8 cellular contexts compared by ENCODE assay signal in the genomic region with DNA sequence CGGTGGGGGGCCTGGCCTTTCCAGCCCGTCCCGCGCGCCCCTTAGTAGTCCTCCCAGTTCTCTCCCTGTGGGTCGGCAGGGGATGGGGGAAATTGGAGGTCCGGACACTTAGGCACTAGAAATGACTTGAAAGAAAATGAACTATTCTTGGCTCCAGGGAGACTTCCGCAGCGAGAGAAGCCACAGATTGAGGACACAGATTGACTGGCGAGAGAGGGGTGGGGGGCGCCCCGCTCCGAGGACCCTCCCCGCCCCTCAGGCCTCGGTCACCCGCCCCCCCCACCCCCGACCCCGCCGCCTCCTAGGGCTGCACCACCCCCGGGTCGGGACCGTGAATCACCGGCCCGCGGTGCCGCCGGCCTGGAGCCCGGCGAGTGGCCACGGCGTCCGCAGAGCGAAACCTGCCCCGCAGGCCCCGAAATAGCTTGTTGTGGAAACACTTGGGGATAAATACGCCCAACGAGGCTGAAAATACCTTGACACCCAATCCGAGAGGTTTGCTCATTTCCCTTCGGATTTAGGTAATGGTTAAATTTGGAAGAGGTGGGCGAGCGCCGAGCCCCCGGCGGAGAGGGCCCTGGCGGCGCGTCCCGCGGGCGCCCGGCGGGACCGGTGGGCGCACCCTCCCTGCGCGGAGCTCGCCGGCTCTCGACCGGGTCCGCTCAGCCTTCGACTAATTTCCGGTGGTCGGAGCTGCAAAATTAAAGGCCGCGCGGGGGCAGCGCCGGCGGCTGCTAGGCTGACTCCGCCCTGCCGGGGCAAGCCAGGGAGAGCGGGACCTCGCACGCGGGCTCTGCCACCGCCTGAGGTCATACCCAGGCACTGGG. TPM values are rescaled to one million over a fixed set of nuclear protein-coding genes. Genes with fewer than 3 reads are reported as not detected.
DNase-seq lines count a peak whose midpoint lies in the region; ATAC-seq, FAIRE-seq and TF ChIP-seq lines count a peak whose summit lies in the region.

Gene GFI1 (minus strand): TSS at position 675 of the 827 bp plus-strand sequence. CDS start 3,438 bp downstream, outside the sequence.

- H2AFZ ChIP-seq in KMS-11 (ENCODE audit: low read depth) (peak within 1 kb of the TSS; percentile 83), endothelial cell of umbilical vein (ENCODE audit: low read depth, low read length) (peak within 1 kb of the TSS; percentile 70), neural cell (ENCODE audit: low read depth, low read length) (no peak within 1 kb of the TSS)

- dilution Hi-C loops in endothelial cell of umbilical vein (cut with MboI; ENCODE audit: extremely low pct_ligation_motif_present, low sequenced_read_pairs) = no loop called here

- TF ChIP-seq POLR2A in endothelial cell of umbilical vein (IDR thresholded peaks at IDR 0.05; ENCODE audit: low read depth, low read length) = no peak

- no peaks in the 10 kb centered on the region for H3K36me3 ChIP-seq in KMS-11 (ENCODE audit: insufficient read depth)
- no peaks in the 10 kb centered on the region for H3K36me3 ChIP-seq in endothelial cell of umbilical vein (ENCODE audit: control insufficient read depth in 2 of 2, extremely low read depth in 1 of 2, insufficient read depth in 2 of 2, low read length in 2 of 2)
- H3K36me3 ChIP-seq in neural cell (ENCODE audit: insufficient read depth, low read length) = no peaks in the 10 kb centered on the region

- POLR2A ChIA-PET in endothelial cell of umbilical vein (lab: Charles Lee) = no interaction called here

- H4K20me1 ChIP-seq in KMS-11 (ENCODE audit: insufficient read depth) = no peaks in the 10 kb centered on the region
- H4K20me1 ChIP-seq in endothelial cell of umbilical vein (replicated peaks; ENCODE audit: control insufficient read depth, extremely low read depth, insufficient read depth, low read length) = no peaks in the 10 kb centered on the region
- no peaks in the 10 kb centered on the region for H4K20me1 ChIP-seq in neural cell (ENCODE audit: insufficient read depth)

- no peak for FAIRE-seq in endothelial cell of umbilical vein (lab: Jason Lieb, UNC)

- intact Hi-C loops in endothelial cell of umbilical vein (cut with micrococcal nuclease) = no loop called here

- no peaks in the 10 kb centered on the region for H3F3A ChIP-seq in neural cell (ENCODE audit: insufficient read depth, low read length, poor library complexity, severe bottlenecking)

- H3K27me3 Mint-ChIP-seq in type B pancreatic cell = peaks cover 90% of the 10 kb centered on the region

- no TSS peak for BruUV-seq in endothelial cell of umbilical vein (replicated peaks; lab: Mats Ljungman, UMichigan)

- peak; percentile 15 for ATAC-seq in GM21390 (IDR thresholded peaks at IDR 0.05; ENCODE audit: unreplicated experiment)

- H3K9me2 ChIP-seq in neural cell (ENCODE audit: insufficient read depth, low read length) = no peaks in the 10 kb centered on the region

- no peaks in the 10 kb centered on the region for H3K36me3 Mint-ChIP-seq in type B pancreatic cell

- peaks cover 15% of the 10 kb centered on the region for H3K4me1 Mint-ChIP-seq in type B pancreatic cell (ENCODE audit: unreplicated experiment)

- H3K27me3 ChIP-seq in KMS-11 (ENCODE audit: insufficient read depth, low read depth) (peaks cover 3% of the 10 kb centered on the region; the same call in 1 of the 2 replicates), endothelial cell of umbilical vein (ENCODE audit: control insufficient read depth in 2 of 2, insufficient read depth in 2 of 2, low read length in 2 of 2) (peaks cover 51 to 77% of the 10 kb centered on the region in 2 experiments), neural cell (ENCODE audit: insufficient read depth, low read depth, low read length) (peaks cover 88% of the 10 kb centered on the region)

- H3K9me1 ChIP-seq in endothelial cell of umbilical vein (replicated peaks; ENCODE audit: control insufficient read depth, extremely low read depth, insufficient read depth, low read length) = no peaks in the 10 kb centered on the region

- no peak within 1 kb of the TSS for H3K27ac ChIP-seq in KMS-11
- H3K27ac ChIP-seq in endothelial cell of umbilical vein (ENCODE audit: insufficient read depth, low read depth, low read length) = no peak within 1 kb of the TSS
- no peak within 1 kb of the TSS for H3K27ac ChIP-seq in neural cell (ENCODE audit: low read length)

- H3K4me3 ChIP-seq in KMS-11 (IDR thresholded peaks at IDR 0.05; ENCODE audit: insufficient read depth, low read depth, low read length) = no peak within 1 kb of the TSS
- H3K4me3 ChIP-seq in endothelial cell of umbilical vein (replicated peaks in 1 of 3; ENCODE audit: insufficient read depth in 1 of 3, low read depth in 1 of 3, low read length in 3 of 3) = peak within 1 kb of the TSS; percentile 25 to 87 (median 47)
- H3K4me3 ChIP-seq in neural cell (ENCODE audit: low read length) = peak within 1 kb of the TSS; percentile 61

- H3K9me3 ChIP-seq in endothelial cell of umbilical vein (replicated peaks; ENCODE audit: control insufficient read depth, insufficient read depth, low read length) (no peaks in the 10 kb centered on the region), neural cell (ENCODE audit: low read length) (no peaks in the 10 kb centered on the region)

- H3K4me2 ChIP-seq in KMS-11 = peak within 1 kb of the TSS; percentile 93
- H3K4me2 ChIP-seq in endothelial cell of umbilical vein (ENCODE audit: insufficient read depth, low read length) = peak within 1 kb of the TSS; percentile 80
- H3K4me2 ChIP-seq in neural cell (ENCODE audit: low read length) = no peak within 1 kb of the TSS

- no peak for TF ChIP-seq EP300 in neural cell (conservative IDR thresholded peaks at IDR 0.05; ENCODE audit: poor library complexity, severe bottlenecking)

- no peak for TF ChIP-seq RAD21 in neural cell (conservative IDR thresholded peaks at IDR 0.05)

- H3K4me1 ChIP-seq in KMS-11 (ENCODE audit: low read depth, poor library complexity, severe bottlenecking) (no peaks in the 10 kb centered on the region), endothelial cell of umbilical vein (ENCODE audit: control insufficient read depth, extremely low read depth, insufficient read depth, low read length) (peaks cover 48% of the 10 kb centered on the region)

- H3K9ac ChIP-seq in KMS-11 (peak within 1 kb of the TSS; percentile 9; the same call in 1 of the 2 replicates), endothelial cell of umbilical vein (replicated peaks; ENCODE audit: extremely low read depth, insufficient read depth, low read length) (no peak within 1 kb of the TSS), neural cell (ENCODE audit: low read length) (no peak within 1 kb of the TSS)

- no peaks in the 10 kb centered on the region for H3K9me3 Mint-ChIP-seq in type B pancreatic cell

- H3K27ac Mint-ChIP-seq in type B pancreatic cell = no peak within 1 kb of the TSS

- CTCF ChIA-PET in endothelial cell of umbilical vein (lab: Charles Lee) = interaction anchor here (1.3 to 2.1 kb wide), 3 partner anchors 169 to 332 kb away, joined by 4 to 9 read pairs (median 5); no protein-coding TSS in a partner anchor

- DNase-seq in DMS53 (lab: John Stamatoyannopoulos, UW) = peak; percentile 92
- DNase-seq in activated CD4-positive, alpha-beta T cell treated with anti-CD3 and anti-CD28 coated beads, Interleukin-2, amount 50 U/mL, for 24 hours (ENCODE audit: low read depth in 1 of 2, low spot score in 1 of 2) = peak; percentile 56 to 64
- no peak for DNase-seq in endothelial cell of umbilical vein (ENCODE audit: low read depth, low spot score)
- DNase-seq in type B pancreatic cell (ENCODE audit: extremely low spot score, unreplicated experiment) = no peak
- DNase-seq in cerebellum (ENCODE audit: low spot score) = no peak

- peak within 1 kb of the TSS; percentile 85 for H3K4me3 Mint-ChIP-seq in type B pancreatic cell

- TF ChIP-seq CTCF in KMS-11 (conservative IDR thresholded peaks at IDR 0.05; ENCODE audit: low read depth, low read length) = no peak
- no peak for TF ChIP-seq CTCF in endothelial cell of umbilical vein (IDR thresholded peaks at IDR 0.05; ENCODE audit: extremely low read depth in 1 of 2, insufficient read depth in 1 of 2, low read depth in 1 of 2, low read length in 2 of 2)
- no peak for TF ChIP-seq CTCF in neural cell (IDR thresholded peaks at IDR 0.05; ENCODE audit: poor library complexity, severe bottlenecking)
- TF ChIP-seq CTCF in type B pancreatic cell (conservative IDR thresholded peaks at IDR 0.05) = no peak

- H3K79me2 ChIP-seq in KMS-11 (ENCODE audit: insufficient read depth, low read depth) (no peaks in the 10 kb centered on the region), endothelial cell of umbilical vein (ENCODE audit: control insufficient read depth, insufficient read depth, low read length) (no peaks in the 10 kb centered on the region), neural cell (replicated peaks; ENCODE audit: insufficient read depth, low read length) (no peaks in the 10 kb centered on the region)

TF ChIP-seq in endothelial cell of umbilical vein, 7 proteins besides CTCF, POLR2A, EP300 and RAD21 (continues in another document):
- TF ChIP-seq EZH2 (IDR thresholded peaks at IDR 0.05; ENCODE audit: borderline replicate concordance, low read depth, low read length, severe bottlenecking) (no peak), FOS (IDR thresholded peaks at IDR 0.05; ENCODE audit: borderline replicate concordance, insufficient read depth, low read length) (no peak), MAX (IDR thresholded peaks at IDR 0.05; ENCODE audit: insufficient read depth, insufficient read length) (no peak)

TF ChIP-seq in neural cell, 6 proteins besides CTCF, POLR2A, EP300 and RAD21:
- TF ChIP-seq EZH2 (IDR thresholded peaks at IDR 0.05; ENCODE audit: borderline replicate concordance, insufficient read depth, low read length, poor library complexity, severe bottlenecking) (peak; percentile 75), POLR2AphosphoS5 (IDR thresholded peaks at IDR 0.05) (no peak)

RNA-seq across cellular contexts. Expression of gene GFI1, which starts in this region (rescaled TPM):
- total RNA-seq in endothelial cell of umbilical vein (0.11 and 0.14 TPM in 2 replicates), type B pancreatic cell (ENCODE audit: low replicate concordance) (0.10 and 0.17 TPM in 2 replicates), cerebellum (not detected)
- polyA plus RNA-seq in endothelial cell of umbilical vein (0.22 TPM in 2 replicates), neural cell (not detected in 2 replicates)
- 0.13 and 0.16 TPM in 2 replicates for polyA plus RNA-seq in endothelial cell of umbilical vein (2011; cell fraction: cytosol; rRNA removed)
- 1.0 and 1.2 TPM in 2 replicates for polyA plus RNA-seq in endothelial cell of umbilical vein (2011; cell fraction: nucleus; rRNA removed)
- 0.07 and 0.23 TPM in 2 replicates for polyA plus RNA-seq in endothelial cell of umbilical vein (2012)
- polyA minus RNA-seq in endothelial cell of umbilical vein (0.11 and 0.15 TPM in 2 replicates), neural cell (not detected in 2 replicates)
- 0.72 TPM for polyA minus RNA-seq in endothelial cell of umbilical vein (2011; cell fraction: cytosol; rRNA and poly(A)+ RNA removed)
- 0.77 and 1.3 TPM in 2 replicates for polyA minus RNA-seq in endothelial cell of umbilical vein (2011; cell fraction: nucleus; rRNA and poly(A)+ RNA removed)

Comparison
In these comparisons a context has a peak if more than half of its experiments do, and no peak if none do; other contexts are left out.
1. DNase-seq: peak in DMS53 (single experiment) and activated CD4-positive, alpha-beta T cell treated with anti-CD3 and anti-CD28 coated beads, Interleukin-2, amount 50 U/mL, for 24 hours (2 of 2); none in endothelial cell of umbilical vein (single experiment), type B pancreatic cell (single experiment) and cerebellum (single experiment).